1 cellular context compared by ENCODE assay signal in the genomic region with DNA sequence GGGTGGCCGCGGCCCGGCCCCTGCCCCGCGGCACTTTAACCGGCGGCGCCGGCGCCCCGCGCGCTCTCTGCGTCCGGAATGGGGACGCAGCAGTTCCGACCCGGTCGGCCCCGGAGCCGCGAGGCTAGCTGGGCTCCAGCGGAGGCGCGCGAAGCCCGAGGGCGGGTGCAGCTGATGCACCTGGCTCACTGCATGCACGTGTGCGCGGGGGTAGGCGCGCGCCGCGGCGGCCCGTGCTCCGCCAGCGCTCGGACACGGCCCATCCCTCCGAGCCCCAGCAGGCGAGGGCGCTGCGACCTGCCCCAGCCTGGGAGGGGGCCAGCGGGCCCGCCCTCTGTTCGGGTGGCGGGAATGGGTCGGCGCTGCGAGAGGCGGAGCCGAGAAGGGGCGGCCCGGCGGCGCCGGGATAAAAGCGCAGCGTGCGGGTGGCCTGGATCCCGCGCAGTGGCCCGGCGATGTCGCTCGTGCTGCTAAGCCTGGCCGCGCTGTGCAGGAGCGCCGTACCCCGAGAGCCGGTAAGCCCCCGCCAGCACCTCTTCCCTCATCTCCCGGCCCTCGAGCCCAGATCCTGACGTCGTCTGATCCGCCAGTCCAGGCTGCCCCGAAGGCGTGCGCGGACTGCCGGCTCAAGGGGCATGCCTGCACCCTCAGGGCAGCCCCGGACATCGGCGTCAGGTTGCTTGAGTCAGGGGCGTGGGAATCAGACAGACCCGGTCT.
TF ChIP-seq lines count a peak whose summit lies in the region.

A gene with protein sequence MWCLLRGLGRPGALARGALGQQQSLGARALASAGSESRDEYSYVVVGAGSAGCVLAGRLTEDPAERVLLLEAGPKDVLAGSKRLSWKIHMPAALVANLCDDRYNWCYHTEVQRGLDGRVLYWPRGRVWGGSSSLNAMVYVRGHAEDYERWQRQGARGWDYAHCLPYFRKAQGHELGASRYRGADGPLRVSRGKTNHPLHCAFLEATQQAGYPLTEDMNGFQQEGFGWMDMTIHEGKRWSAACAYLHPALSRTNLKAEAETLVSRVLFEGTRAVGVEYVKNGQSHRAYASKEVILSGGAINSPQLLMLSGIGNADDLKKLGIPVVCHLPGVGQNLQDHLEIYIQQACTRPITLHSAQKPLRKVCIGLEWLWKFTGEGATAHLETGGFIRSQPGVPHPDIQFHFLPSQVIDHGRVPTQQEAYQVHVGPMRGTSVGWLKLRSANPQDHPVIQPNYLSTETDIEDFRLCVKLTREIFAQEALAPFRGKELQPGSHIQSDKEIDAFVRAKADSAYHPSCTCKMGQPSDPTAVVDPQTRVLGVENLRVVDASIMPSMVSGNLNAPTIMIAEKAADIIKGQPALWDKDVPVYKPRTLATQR (minus strand): TSS at position 286 of the 717 bp plus-strand sequence. CDS start 22,411 bp downstream, outside the sequence.
A gene with protein sequence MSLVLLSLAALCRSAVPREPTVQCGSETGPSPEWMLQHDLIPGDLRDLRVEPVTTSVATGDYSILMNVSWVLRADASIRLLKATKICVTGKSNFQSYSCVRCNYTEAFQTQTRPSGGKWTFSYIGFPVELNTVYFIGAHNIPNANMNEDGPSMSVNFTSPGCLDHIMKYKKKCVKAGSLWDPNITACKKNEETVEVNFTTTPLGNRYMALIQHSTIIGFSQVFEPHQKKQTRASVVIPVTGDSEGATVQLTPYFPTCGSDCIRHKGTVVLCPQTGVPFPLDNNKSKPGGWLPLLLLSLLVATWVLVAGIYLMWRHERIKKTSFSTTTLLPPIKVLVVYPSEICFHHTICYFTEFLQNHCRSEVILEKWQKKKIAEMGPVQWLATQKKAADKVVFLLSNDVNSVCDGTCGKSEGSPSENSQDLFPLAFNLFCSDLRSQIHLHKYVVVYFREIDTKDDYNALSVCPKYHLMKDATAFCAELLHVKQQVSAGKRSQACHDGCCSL (plus strand): TSS at position 435 of the 717 bp plus-strand sequence. CDS start 21 bp downstream, at position 456.

TF ChIP-seq in endothelial cell of umbilical vein, 7 proteins besides CTCF, POLR2A, EP300 and RAD21:
- TF ChIP-seq GATA2 (IDR thresholded peaks at IDR 0.05; ENCODE audit: insufficient read depth, insufficient read length, low read depth, low read length): no peak
- TF ChIP-seq FOS (IDR thresholded peaks at IDR 0.05; ENCODE audit: borderline replicate concordance, insufficient read depth, low read length): no peak
- TF ChIP-seq EZH2 (IDR thresholded peaks at IDR 0.05; ENCODE audit: borderline replicate concordance, low read depth, low read length, severe bottlenecking): peak; percentile 83
- no peak for TF ChIP-seq MYC (IDR thresholded peaks at IDR 0.05; ENCODE audit: low read depth, low read length)
- TF ChIP-seq JUN (IDR thresholded peaks at IDR 0.05; ENCODE audit: borderline replicate concordance, insufficient read depth, insufficient read length, low read depth): no peak
- no peak for TF ChIP-seq POLR2AphosphoS5 (IDR thresholded peaks at IDR 0.05; ENCODE audit: insufficient read depth, low read depth, low read length)
- TF ChIP-seq, protein P1, sequence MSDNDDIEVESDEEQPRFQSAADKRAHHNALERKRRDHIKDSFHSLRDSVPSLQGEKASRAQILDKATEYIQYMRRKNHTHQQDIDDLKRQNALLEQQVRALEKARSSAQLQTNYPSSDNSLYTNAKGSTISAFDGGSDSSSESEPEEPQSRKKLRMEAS (IDR thresholded peaks at IDR 0.05; ENCODE audit: insufficient read depth, insufficient read length): no peak
